In the genomic region with DNA sequence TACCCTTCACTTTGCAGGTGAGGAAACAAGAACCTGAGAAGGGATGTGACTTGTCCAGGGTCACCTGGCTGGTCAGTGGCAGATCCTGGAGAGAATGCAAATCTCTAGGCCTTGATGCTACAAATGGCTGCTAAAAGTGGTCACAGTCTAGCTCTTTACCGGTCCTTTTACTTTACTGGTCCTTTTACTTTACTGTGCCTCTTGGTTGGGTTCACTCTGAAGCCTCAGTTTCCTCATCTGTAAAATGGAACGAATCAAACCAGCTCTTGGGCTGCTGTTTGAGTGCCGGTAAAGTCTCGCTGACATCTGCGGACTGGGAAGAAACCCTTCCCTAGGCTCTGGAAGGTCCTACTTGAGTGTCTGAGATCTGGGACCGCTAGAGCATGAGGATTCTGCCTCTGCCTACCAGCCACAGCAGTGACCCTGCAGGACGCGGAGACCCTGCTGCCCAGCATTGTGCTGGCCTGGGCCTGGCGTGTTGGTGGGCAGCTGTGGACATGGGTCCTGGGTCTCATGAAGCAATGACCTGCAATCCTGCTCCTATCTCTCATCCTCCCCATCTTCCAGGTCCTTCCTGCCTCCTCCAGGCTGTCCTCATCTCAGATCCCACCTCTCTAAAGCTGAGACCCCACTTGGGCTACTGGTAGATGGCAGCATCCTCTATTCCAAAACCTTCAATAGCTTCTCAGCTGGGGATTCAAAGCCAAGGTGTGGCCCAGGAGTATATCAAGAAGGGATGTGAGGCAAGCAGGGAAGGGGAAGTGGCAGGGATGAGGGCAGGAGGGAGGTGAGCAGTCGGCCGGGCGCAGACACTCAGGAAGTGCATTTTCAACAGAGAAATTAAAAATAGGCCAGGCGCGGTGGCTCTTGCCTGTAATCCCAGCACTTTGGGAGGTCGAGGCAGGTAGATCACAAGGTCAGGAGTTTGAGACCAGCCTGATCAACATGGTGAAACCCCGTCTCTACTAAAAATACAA, we compare ENCODE assay signal across 17 cellular contexts. TPM values are rescaled to one million over a fixed set of nuclear protein-coding genes. Genes with fewer than 3 reads are reported as not detected.
DNase-seq lines count a peak whose midpoint lies in the region; ATAC-seq and TF ChIP-seq lines count a peak whose summit lies in the region.
"Had no signal": no experiment of that assay in that cellular context is flagged by ENCODE, and none has a peak within 500 bp of the region (broad histone marks: within the 10 kb centered on the region; RNA-seq: fewer than 3 reads in every experiment).

No MANE protein-coding gene starts in this region.

- DNase-seq in Caco-2: no peak
- DNase-seq in NB4 (ENCODE audit: low read depth): peak; percentile 39
- DNase-seq in T-helper 17 cell: no peak
- DNase-seq in trophoblast cell: no peak
- DNase-seq in NCI-H187 treated with DMSO at 0.1 percent for 48 hours (lab: John Stamatoyannopoulos, UW): no peak
- no peak for DNase-seq in activated CD4-positive, CD25-positive, alpha-beta regulatory T cell (lab: John Stamatoyannopoulos, UW)
- DNase-seq: Karpas-422; MG63; NCI-H2029; NCI-H2171; NCI-H446 treated with DMSO at 0.1 percent for 48 hours; NK-92 treated with Interleukin-12 subunit alpha and Interleukin-12 subunit beta, amount 100 ng/mL, for 24 hours; T-helper 1 cell had no signal

- no peak overlapping the region for H2BK12ac ChIP-seq in trophoblast cell (ENCODE audit: low read length)

- H2AK5ac ChIP-seq in trophoblast cell (ENCODE audit: low read length): no peak overlapping the region

- H4K8ac ChIP-seq in trophoblast cell (ENCODE audit: low read depth, low read length): no peak overlapping the region

- no peak overlapping the region for H3K18ac ChIP-seq in trophoblast cell (ENCODE audit: low read length)

- no peak overlapping the region for H4K91ac ChIP-seq in trophoblast cell (ENCODE audit: low read depth, low read length)

- H3K4ac ChIP-seq in trophoblast cell (ENCODE audit: low read depth, low read length): peak overlapping the region; percentile 23

- H3K4me1 ChIP-seq in Caco-2: peaks cover 64% of the 10 kb centered on the region
- H3K4me1 ChIP-seq in trophoblast cell (ENCODE audit: control insufficient read depth in 1 of 2, insufficient read depth in 2 of 2, low read length in 2 of 2): peaks cover 17% of the 10 kb centered on the region in 2 experiments

- H3K27me3 Mint-ChIP-seq in Caco-2 (ENCODE audit: insufficient read depth, unreplicated experiment) (no peaks in the 10 kb centered on the region), T-helper 17 cell (no peaks in the 10 kb centered on the region)

- no peak overlapping the region for H2AFZ ChIP-seq in trophoblast cell (ENCODE audit: insufficient read depth, low read length, poor library complexity)

- peaks cover 6% of the 10 kb centered on the region for H3K79me1 ChIP-seq in trophoblast cell (ENCODE audit: low read length)

- H3K27me3 ChIP-seq in Caco-2 (replicated peaks; ENCODE audit: control insufficient read depth, insufficient read depth, low read length) (no peaks in the 10 kb centered on the region), trophoblast cell (ENCODE audit: insufficient read depth, low read length) (no peaks in the 10 kb centered on the region)
- H3K27me3 ChIP-seq: MG63 had no signal

- peaks cover 14% of the 10 kb centered on the region for H3K79me2 ChIP-seq in trophoblast cell (ENCODE audit: control insufficient read depth, insufficient read depth, low read length, poor library complexity)

- POLR2A ChIA-PET in Caco-2 (lab: Charles Lee): interaction anchor here (1.1 kb wide), 1 partner anchor 123 kb away, joined by 4 read pairs; the partner anchor contains the start of gene NANS

- no peak overlapping the region for H3K4me2 ChIP-seq in trophoblast cell (ENCODE audit: low read length)

- WGBS in trophoblast cell (ENCODE audit: extremely low coverage, insufficient coverage, insufficient read length): no CpG with 5 or more reads among the region's 16 CpGs

- H3K4me3 ChIP-seq in Caco-2 (ENCODE audit: low read depth, low read length): no peak overlapping the region
- H3K4me3 ChIP-seq in NB4 (ENCODE audit: low read depth, low read length): no peak overlapping the region
- H3K4me3 ChIP-seq in trophoblast cell (ENCODE audit: low read depth, low read length): no peak overlapping the region
- H3K4me3 ChIP-seq: MG63, SK-N-MC had no signal

- ATAC-seq in T-helper 17 cell (no peak), GM21515 (IDR thresholded peaks at IDR 0.05; ENCODE audit: unreplicated experiment) (no peak), GM19035 (IDR thresholded peaks at IDR 0.05; ENCODE audit: unreplicated experiment) (no peak)

- H3K23ac ChIP-seq in trophoblast cell (ENCODE audit: low read length): no peak overlapping the region

- peak overlapping the region; percentile 24 for H3K27ac Mint-ChIP-seq in Caco-2 (ENCODE audit: unreplicated experiment)
- peak overlapping the region; percentile 80 for H3K27ac Mint-ChIP-seq in T-helper 17 cell

- no peak overlapping the region for H4K12ac ChIP-seq in trophoblast cell (ENCODE audit: low read depth, low read length)

- TF ChIP-seq POLR2A in NB4 (IDR thresholded peaks at IDR 0.05; ENCODE audit: extremely low read depth, insufficient read length): no peak

- intact Hi-C loops in Caco-2 (cut with micrococcal nuclease; ENCODE audit: unreplicated experiment): no loop called here

- TF ChIP-seq CTCF in Caco-2 (IDR thresholded peaks at IDR 0.05; ENCODE audit: insufficient read depth in 1 of 2, low read depth in 1 of 2, low read length in 1 of 2, severe bottlenecking in 1 of 2, unreplicated experiment in 1 of 2) (no peak), NB4 (IDR thresholded peaks at IDR 0.05; ENCODE audit: low read depth, low read length) (no peak)

- H3K4me3 Mint-ChIP-seq in Caco-2 (ENCODE audit: unreplicated experiment) (no peak overlapping the region), T-helper 17 cell (no peak overlapping the region)
- H3K4me3 Mint-ChIP-seq: CD14-positive monocyte had no signal

- H3K36me3 Mint-ChIP-seq in Caco-2 (ENCODE audit: insufficient read depth, unreplicated experiment) (peaks cover 5% of the 10 kb centered on the region), T-helper 17 cell (ENCODE audit: low read depth) (peaks cover 5% of the 10 kb centered on the region)

- no peak overlapping the region for H2BK5ac ChIP-seq in trophoblast cell (ENCODE audit: low read depth, low read length, poor library complexity)

- no peaks in the 10 kb centered on the region for H3K9me3 ChIP-seq in Caco-2
- H3K9me3 ChIP-seq in T-helper 17 cell (ENCODE audit: control insufficient read depth, low read length, poor library complexity, severe bottlenecking): no peaks in the 10 kb centered on the region
- no peaks in the 10 kb centered on the region for H3K9me3 ChIP-seq in trophoblast cell (ENCODE audit: insufficient read depth, low read depth, low read length)
- H3K9me3 ChIP-seq: MG63 had no signal

- H2BK120ac ChIP-seq in trophoblast cell (ENCODE audit: insufficient read depth, low read length, poor library complexity): no peak overlapping the region

- BruUV-seq in Caco-2 (replicated peaks; lab: Mats Ljungman, UMichigan): no TSS peak

- CTCF ChIA-PET in Caco-2 (lab: Charles Lee): interaction anchor here (1.3 kb wide), 1 partner anchor 60 kb away, joined by 3 read pairs; the partner anchor contains the start of gene TRIM14

- H3K9ac ChIP-seq in trophoblast cell (ENCODE audit: low read length): no peak overlapping the region

- H3K36me3 ChIP-seq in Caco-2 (ENCODE audit: control insufficient read depth, insufficient read depth, low read length) (no peaks in the 10 kb centered on the region), trophoblast cell (ENCODE audit: control insufficient read depth in 1 of 2, insufficient read depth in 2 of 2, low read length in 2 of 2) (peaks cover 3 to 4% of the 10 kb centered on the region in 2 experiments)
- H3K36me3 ChIP-seq: MG63 had no signal

- H3K27ac ChIP-seq in trophoblast cell (ENCODE audit: low read depth, low read length): no peak overlapping the region
- H3K27ac ChIP-seq: SK-N-MC had no signal

- H3K4me1 Mint-ChIP-seq in Caco-2 (ENCODE audit: low read depth, unreplicated experiment): peaks cover 44% of the 10 kb centered on the region
- H3K4me1 Mint-ChIP-seq in T-helper 17 cell: peaks cover 31% of the 10 kb centered on the region

- H3K9me3 Mint-ChIP-seq in Caco-2 (ENCODE audit: unreplicated experiment): no peaks in the 10 kb centered on the region
- H3K9me3 Mint-ChIP-seq: CD14-positive monocyte had no signal

- H3K14ac ChIP-seq in trophoblast cell (ENCODE audit: low read length): no peak overlapping the region

RNA-seq across cellular contexts. Expression of gene CORO2A, which starts 13.3 kb away (rescaled TPM):
- 18.9 and 20.0 TPM in 2 replicates for total RNA-seq in Caco-2 (2022)
- total RNA-seq in T-helper 17 cell: 10 to 100 TPM; 13.9 to 16.6 TPM
- 34.0 and 35.3 TPM in 2 replicates for polyA plus RNA-seq in trophoblast cell (2013)
